ENCODE assay signal across 8 cellular contexts in the genomic region with DNA sequence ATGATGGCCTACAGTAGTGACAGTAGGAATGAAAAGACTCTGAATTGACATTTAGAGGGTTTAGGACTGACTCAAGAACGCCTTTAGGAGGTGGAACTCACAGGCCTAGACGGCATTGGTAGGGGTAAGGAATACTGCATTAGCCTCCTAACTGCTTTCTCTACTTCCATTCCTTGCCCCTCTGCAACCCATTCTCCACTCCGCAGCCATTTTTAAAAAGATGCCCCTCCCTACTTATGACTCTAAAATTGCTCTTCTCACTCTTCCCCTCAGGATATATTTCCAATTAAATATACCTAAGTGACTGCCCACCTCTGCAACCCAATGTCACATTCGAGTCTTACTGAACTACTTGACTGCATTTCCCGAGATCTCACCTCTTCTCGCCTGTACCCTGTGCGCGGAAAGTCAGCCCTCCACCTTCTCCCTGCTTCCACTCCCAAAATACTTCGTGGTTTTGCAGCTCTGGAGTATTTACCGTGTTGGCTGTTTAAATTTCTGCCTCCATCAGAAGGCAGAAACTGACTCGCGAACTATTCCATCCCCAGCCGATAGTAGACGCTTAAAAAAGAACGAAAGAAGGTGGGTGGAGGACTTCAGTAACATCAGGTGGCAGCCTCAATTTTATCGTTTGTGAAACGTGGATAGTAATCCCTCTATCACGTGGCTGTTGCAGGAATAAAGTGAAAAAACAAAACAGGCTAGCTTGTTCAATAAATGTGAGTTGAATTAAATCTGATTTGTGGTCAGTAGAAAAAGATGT. TPM values are rescaled to one million over a fixed set of nuclear protein-coding genes. Genes with fewer than 3 reads are reported as not detected.
DNase-seq lines count a peak whose midpoint lies in the region; ATAC-seq and TF ChIP-seq lines count a peak whose summit lies in the region.

No MANE protein-coding gene starts in this region.

- H3K27me3 ChIP-seq in psoas muscle (ENCODE audit: insufficient read depth in 3 of 3, low read length in 2 of 3): no peaks in the 10 kb centered on the region

- H3K9me3 Mint-ChIP-seq in activated T-helper 2 cell treated with anti-CD3 and anti-CD28 coated beads, Interferon-gamma antibody, Interleukin-2, Interleukin-4, amounts not matched to agents 10 μg/mL and 5 μg/mL and 100 μg/mL, durations not matched to agents 14 hours and 24 hours and 36 hours: no peaks in the 10 kb centered on the region

- H3K27ac Mint-ChIP-seq in activated T-helper 2 cell treated with anti-CD3 and anti-CD28 coated beads, Interferon-gamma antibody, Interleukin-2, Interleukin-4, amounts not matched to agents 10 μg/mL and 5 μg/mL and 100 μg/mL, durations not matched to agents 14 hours and 24 hours and 36 hours: peak overlapping the region; percentile 96

- peaks cover 38% of the 10 kb centered on the region for H3K4me1 Mint-ChIP-seq in activated T-helper 2 cell treated with anti-CD3 and anti-CD28 coated beads, Interferon-gamma antibody, Interleukin-2, Interleukin-4, amounts not matched to agents 10 μg/mL and 5 μg/mL and 100 μg/mL, durations not matched to agents 14 hours and 24 hours and 36 hours (ENCODE audit: low read depth)

- H3K27me3 Mint-ChIP-seq in activated T-helper 2 cell treated with anti-CD3 and anti-CD28 coated beads, Interferon-gamma antibody, Interleukin-2, Interleukin-4, amounts not matched to agents 10 μg/mL and 5 μg/mL and 100 μg/mL, durations not matched to agents 14 hours and 24 hours and 36 hours (ENCODE audit: low read depth): no peaks in the 10 kb centered on the region

- peak overlapping the region; percentile 92 for H3K27ac ChIP-seq in psoas muscle

- ATAC-seq in psoas muscle: peak in 1 of 4 donors; percentile 48
- no peak for ATAC-seq in HG03175 (IDR thresholded peaks at IDR 0.05; ENCODE audit: unreplicated experiment)

- no peak for TF ChIP-seq CTCF in psoas muscle (IDR thresholded peaks at IDR 0.05)

- no peaks in the 10 kb centered on the region for H3K9me3 ChIP-seq in psoas muscle

- H3K36me3 Mint-ChIP-seq in activated T-helper 2 cell treated with anti-CD3 and anti-CD28 coated beads, Interferon-gamma antibody, Interleukin-2, Interleukin-4, amounts not matched to agents 10 μg/mL and 5 μg/mL and 100 μg/mL, durations not matched to agents 14 hours and 24 hours and 36 hours (ENCODE audit: low read depth): peaks cover 42% of the 10 kb centered on the region

- intact Hi-C loops in activated T-helper 2 cell treated with anti-CD3 and anti-CD28 coated beads, Interferon-gamma antibody, Interleukin-2, Interleukin-4, amounts not matched to agents 10 μg/mL and 5 μg/mL and 100 μg/mL, durations not matched to agents 14 hours and 24 hours and 36 hours (cut with micrococcal nuclease): loop anchor here (1.0 to 10.0 kb wide), 5 partner anchors 23 to 1696 kb away; a partner anchor contains a TSS
- intact Hi-C loops in head of caudate nucleus (cut with DNase I): loop anchor here (5.0 kb wide), 1 partner anchor 86 kb away; a partner anchor contains a TSS
- intact Hi-C loops in psoas muscle (cut with DNase I): no loop called here

- peak overlapping the region; percentile 95 for H3K4me3 Mint-ChIP-seq in activated T-helper 2 cell treated with anti-CD3 and anti-CD28 coated beads, Interferon-gamma antibody, Interleukin-2, Interleukin-4, amounts not matched to agents 10 μg/mL and 5 μg/mL and 100 μg/mL, durations not matched to agents 14 hours and 24 hours and 36 hours (ENCODE audit: low read depth)

- H3K4me3 ChIP-seq in psoas muscle: peak overlapping the region; percentile 81

- 5 to 8% (median 7%) methylated on average over 18 of the region's 18 CpGs for WGBS in psoas muscle, 3 donors

- H3K4me1 ChIP-seq in psoas muscle: peaks cover 46% of the 10 kb centered on the region

- DNase-seq in DMS153 treated with DMSO at 0.1 percent for 48 hours (lab: John Stamatoyannopoulos, UW; ENCODE audit: unreplicated experiment) (peak; percentile 54), DMS153 (lab: John Stamatoyannopoulos, UW) (no peak), NAMALWA (ENCODE audit: low spot score) (peak; percentile 68), head of caudate nucleus (peak in 25 of 42 donors; percentile 5 to 66 (median 25)), psoas muscle (no peak), NCI-H187 treated with DMSO at 0.1 percent for 48 hours (lab: John Stamatoyannopoulos, UW) (no peak)
- DNase-seq in activated T-helper 2 cell treated with anti-CD3 and anti-CD28 coated beads, Interferon-gamma antibody, Interleukin-2, Interleukin-4, amounts not matched to agents 10 μg/mL and 5 μg/mL and 100 μg/mL, durations not matched to agents 14 hours and 24 hours and 36 hours (ENCODE audit: low spot score): no peak

- H3K36me3 ChIP-seq in psoas muscle (ENCODE audit: insufficient read depth in 1 of 2, low read depth in 1 of 2): peaks cover 0 to 9% of the 10 kb centered on the region in 2 donors

RNA-seq across cellular contexts. Expression of a gene that starts 1.1 kb away (rescaled TPM):
- total RNA-seq in activated T-helper 2 cell treated with anti-CD3 and anti-CD28 coated beads, Interferon-gamma antibody, Interleukin-2, Interleukin-4, amounts not matched to agents 10 μg/mL and 5 μg/mL and 100 μg/mL, durations not matched to agents 14 hours and 24 hours and 36 hours: 815 and 840 TPM in 2 replicates
- total RNA-seq in psoas muscle: 1,000 to 10,000 TPM in 1 of 4 donors, 100 to 1,000 TPM in 3; 878 to 1,236 (median 911) TPM
- polyA plus RNA-seq in psoas muscle: 1,000 to 10,000 TPM; 1,131 to 1,545 (median 1,272) TPM

RNA-seq across cellular contexts. Expression of a gene that starts 22.9 kb away (rescaled TPM):
- 77.5 and 78.7 TPM in 2 replicates for total RNA-seq in activated T-helper 2 cell treated with anti-CD3 and anti-CD28 coated beads, Interferon-gamma antibody, Interleukin-2, Interleukin-4, amounts not matched to agents 10 μg/mL and 5 μg/mL and 100 μg/mL, durations not matched to agents 14 hours and 24 hours and 36 hours
- total RNA-seq in psoas muscle: 10 to 100 TPM in 3 of 4 donors, 1 to 10 TPM in 1; 9.9 to 14.4 (median 10.8) TPM
- polyA plus RNA-seq in psoas muscle: 10 to 100 TPM; 12.1 to 22.9 (median 15.1) TPM

RNA-seq across cellular contexts. Expression of a gene that starts 58.9 kb away (rescaled TPM):
- not detected in 2 replicates for total RNA-seq in activated T-helper 2 cell treated with anti-CD3 and anti-CD28 coated beads, Interferon-gamma antibody, Interleukin-2, Interleukin-4, amounts not matched to agents 10 μg/mL and 5 μg/mL and 100 μg/mL, durations not matched to agents 14 hours and 24 hours and 36 hours
- total RNA-seq in psoas muscle: not detected
- polyA plus RNA-seq in psoas muscle: under 1 TPM; 0.03 to 0.34 (median 0.14) TPM

Comparison
In these comparisons a context has a peak if more than half of its experiments do, and no peak if none do; other contexts are left out.
1. DNase-seq: peak in DMS153 treated with DMSO at 0.1 percent for 48 hours (single experiment), NAMALWA (single experiment) and head of caudate nucleus (25 of 42); none in DMS153 (single experiment), activated T-helper 2 cell treated with anti-CD3 and anti-CD28 coated beads, Interferon-gamma antibody, Interleukin-2, Interleukin-4, amounts not matched to agents 10 μg/mL and 5 μg/mL and 100 μg/mL, durations not matched to agents 14 hours and 24 hours and 36 hours (single experiment), psoas muscle (0 of 2) and NCI-H187 treated with DMSO at 0.1 percent for 48 hours (single experiment).
2. intact Hi-C loops: an anchor here in activated T-helper 2 cell treated with anti-CD3 and anti-CD28 coated beads, Interferon-gamma antibody, Interleukin-2, Interleukin-4, amounts not matched to agents 10 μg/mL and 5 μg/mL and 100 μg/mL, durations not matched to agents 14 hours and 24 hours and 36 hours (1.0 to 10.0 kb wide) and head of caudate nucleus (5.0 kb wide); none called in psoas muscle.